Comparison of ENCODE assay signal across 1 cellular context in genomic region chr2:155747531-155747930, GRCh38.
TF ChIP-seq lines count a peak whose summit lies in the region.

No MANE protein-coding gene starts in this region.

TF ChIP-seq in GM12878, 131 proteins besides CTCF, POLR2A, EP300 and RAD21 (continued from another document):
- TF ChIP-seq, protein P1, sequence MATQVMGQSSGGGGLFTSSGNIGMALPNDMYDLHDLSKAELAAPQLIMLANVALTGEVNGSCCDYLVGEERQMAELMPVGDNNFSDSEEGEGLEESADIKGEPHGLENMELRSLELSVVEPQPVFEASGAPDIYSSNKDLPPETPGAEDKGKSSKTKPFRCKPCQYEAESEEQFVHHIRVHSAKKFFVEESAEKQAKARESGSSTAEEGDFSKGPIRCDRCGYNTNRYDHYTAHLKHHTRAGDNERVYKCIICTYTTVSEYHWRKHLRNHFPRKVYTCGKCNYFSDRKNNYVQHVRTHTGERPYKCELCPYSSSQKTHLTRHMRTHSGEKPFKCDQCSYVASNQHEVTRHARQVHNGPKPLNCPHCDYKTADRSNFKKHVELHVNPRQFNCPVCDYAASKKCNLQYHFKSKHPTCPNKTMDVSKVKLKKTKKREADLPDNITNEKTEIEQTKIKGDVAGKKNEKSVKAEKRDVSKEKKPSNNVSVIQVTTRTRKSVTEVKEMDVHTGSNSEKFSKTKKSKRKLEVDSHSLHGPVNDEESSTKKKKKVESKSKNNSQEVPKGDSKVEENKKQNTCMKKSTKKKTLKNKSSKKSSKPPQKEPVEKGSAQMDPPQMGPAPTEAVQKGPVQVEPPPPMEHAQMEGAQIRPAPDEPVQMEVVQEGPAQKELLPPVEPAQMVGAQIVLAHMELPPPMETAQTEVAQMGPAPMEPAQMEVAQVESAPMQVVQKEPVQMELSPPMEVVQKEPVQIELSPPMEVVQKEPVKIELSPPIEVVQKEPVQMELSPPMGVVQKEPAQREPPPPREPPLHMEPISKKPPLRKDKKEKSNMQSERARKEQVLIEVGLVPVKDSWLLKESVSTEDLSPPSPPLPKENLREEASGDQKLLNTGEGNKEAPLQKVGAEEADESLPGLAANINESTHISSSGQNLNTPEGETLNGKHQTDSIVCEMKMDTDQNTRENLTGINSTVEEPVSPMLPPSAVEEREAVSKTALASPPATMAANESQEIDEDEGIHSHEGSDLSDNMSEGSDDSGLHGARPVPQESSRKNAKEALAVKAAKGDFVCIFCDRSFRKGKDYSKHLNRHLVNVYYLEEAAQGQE (IDR thresholded peaks at IDR 0.05; ENCODE audit: low read depth, low read length) = no peak
- TF ChIP-seq LARP7 (IDR thresholded peaks at IDR 0.05) (no peak), ATF3 (IDR thresholded peaks at IDR 0.05; ENCODE audit: borderline replicate concordance, extremely low read depth, low read depth, low read length) (no peak), MEF2A (IDR thresholded peaks at IDR 0.05; ENCODE audit: insufficient read depth, low read depth, low read length) (no peak), JUND (IDR thresholded peaks at IDR 0.05; ENCODE audit: low read depth, low read length) (no peak), YY1 (IDR thresholded peaks at IDR 0.05; ENCODE audit: low read depth, low read length) (no peak), BCL11A (IDR thresholded peaks at IDR 0.05; ENCODE audit: low read depth, low read length) (no peak), ATF2 (IDR thresholded peaks at IDR 0.05; ENCODE audit: low read length) (no peak), HDGF (IDR thresholded peaks at IDR 0.05) (no peak), POLR2AphosphoS5 (IDR thresholded peaks at IDR 0.05; ENCODE audit: low read length) (no peak)
- TF ChIP-seq, protein P2, sequence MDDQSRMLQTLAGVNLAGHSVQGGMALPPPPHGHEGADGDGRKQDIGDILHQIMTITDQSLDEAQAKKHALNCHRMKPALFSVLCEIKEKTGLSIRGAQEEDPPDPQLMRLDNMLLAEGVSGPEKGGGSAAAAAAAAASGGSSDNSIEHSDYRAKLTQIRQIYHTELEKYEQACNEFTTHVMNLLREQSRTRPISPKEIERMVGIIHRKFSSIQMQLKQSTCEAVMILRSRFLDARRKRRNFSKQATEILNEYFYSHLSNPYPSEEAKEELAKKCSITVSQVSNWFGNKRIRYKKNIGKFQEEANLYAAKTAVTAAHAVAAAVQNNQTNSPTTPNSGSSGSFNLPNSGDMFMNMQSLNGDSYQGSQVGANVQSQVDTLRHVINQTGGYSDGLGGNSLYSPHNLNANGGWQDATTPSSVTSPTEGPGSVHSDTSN (IDR thresholded peaks at IDR 0.05; ENCODE audit: insufficient replicate concordance, low read depth, low read length) = no peak
